ENCODE assay signal across 1 cellular context in the genomic region with DNA sequence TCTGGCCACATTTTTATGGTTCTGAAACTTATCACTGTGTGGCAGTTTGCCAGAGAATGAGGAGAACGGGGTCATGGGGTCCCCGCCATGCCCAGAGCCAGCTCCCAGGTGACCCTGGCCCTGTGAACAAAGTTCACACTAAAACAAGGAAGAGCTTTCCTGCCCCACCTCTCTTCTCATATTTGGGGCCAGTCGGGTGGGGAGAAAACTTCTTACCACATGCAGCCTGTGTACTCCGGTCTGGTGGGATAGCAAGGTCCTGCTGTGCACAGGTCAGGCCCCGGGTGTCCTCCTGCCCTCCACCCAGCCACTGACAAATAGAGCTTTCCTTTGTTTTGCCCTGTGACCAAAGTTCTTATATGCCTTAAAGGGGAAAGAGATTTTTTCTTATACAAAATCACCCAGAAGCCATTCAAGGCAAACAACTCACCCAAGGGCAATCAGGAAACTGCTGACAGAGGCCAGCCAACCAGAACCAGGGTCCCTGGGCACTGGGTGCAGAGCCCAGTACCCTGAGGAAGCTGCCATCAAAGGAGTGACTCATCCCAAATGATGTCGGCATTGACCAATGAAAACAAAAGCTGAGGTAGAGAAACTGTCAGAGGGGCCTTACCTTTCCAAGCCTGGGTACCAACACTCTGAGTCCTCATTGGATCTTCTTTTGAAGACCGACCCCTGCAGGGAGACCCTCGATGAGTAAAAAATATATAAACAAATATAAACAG.
A peak's percentile ranks its signal among the peaks of the same experiment; 100 is the strongest.
TF ChIP-seq lines count a peak whose summit lies in the region.

No MANE protein-coding gene starts in this region.

TF ChIP-seq in endothelial cell of umbilical vein, 7 proteins besides CTCF, POLR2A, EP300 and RAD21:
- TF ChIP-seq MYC (IDR thresholded peaks at IDR 0.05; ENCODE audit: low read depth, low read length) (no peak), GATA2 (IDR thresholded peaks at IDR 0.05; ENCODE audit: insufficient read depth, insufficient read length, low read depth, low read length) (no peak), JUN (IDR thresholded peaks at IDR 0.05; ENCODE audit: borderline replicate concordance, insufficient read depth, insufficient read length, low read depth) (peak; percentile 29), POLR2AphosphoS5 (IDR thresholded peaks at IDR 0.05; ENCODE audit: insufficient read depth, low read depth, low read length) (no peak)
